8 cellular contexts compared by ENCODE assay signal in the genomic region with DNA sequence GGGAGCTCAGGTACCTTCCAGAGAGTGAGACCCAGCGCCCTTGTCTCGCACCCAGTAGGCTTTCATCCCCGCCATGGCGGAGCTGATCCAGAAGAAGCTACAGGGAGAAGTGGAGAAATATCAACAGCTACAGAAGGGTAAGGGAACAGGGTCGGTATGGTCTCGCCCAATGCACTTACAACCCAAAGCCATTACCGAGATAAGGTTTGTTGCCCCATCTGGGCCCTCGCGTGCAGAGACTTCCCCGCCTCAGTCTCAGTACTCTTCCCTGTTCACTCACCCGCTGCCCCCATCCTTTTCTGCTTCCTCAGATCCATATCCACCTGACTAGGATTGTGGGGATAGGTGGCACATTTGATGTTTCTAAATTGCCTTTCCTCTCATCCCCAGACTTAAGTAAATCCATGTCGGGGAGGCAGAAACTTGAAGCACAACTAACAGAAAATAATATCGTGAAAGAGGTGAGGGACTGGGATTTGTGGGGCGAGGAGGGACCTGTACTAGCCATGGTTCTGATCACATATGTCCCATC. TPM values are rescaled to one million over a fixed set of nuclear protein-coding genes. Genes with fewer than 3 reads are reported as not detected.
DNase-seq lines count a peak whose midpoint lies in the region; TF ChIP-seq lines count a peak whose summit lies in the region.

No MANE protein-coding gene starts in this region.

- H4K20me1 ChIP-seq in MM.1S (ENCODE audit: insufficient read depth, low read length) (no peaks in the 10 kb centered on the region), neural cell (ENCODE audit: insufficient read depth) (no peaks in the 10 kb centered on the region)

- H3K9me3 ChIP-seq in MM.1S (replicated peaks; ENCODE audit: insufficient read depth, low read length) (no peaks in the 10 kb centered on the region), ectodermal cell (ENCODE audit: control insufficient read depth, low read length) (no peaks in the 10 kb centered on the region), neural cell (ENCODE audit: low read length) (no peaks in the 10 kb centered on the region)

- H2AFZ ChIP-seq in MM.1S (ENCODE audit: low read length), result peak overlapping the region; percentile 95
- H2AFZ ChIP-seq in neural cell (ENCODE audit: low read depth, low read length), result peak overlapping the region; percentile 62

- H3K27ac ChIP-seq in MM.1S (ENCODE audit: low read length) (peak overlapping the region; percentile 16; the same call in 1 of the 2 replicates), ectodermal cell (ENCODE audit: insufficient read depth, low read depth, low read length, poor library complexity, severe bottlenecking) (no peak overlapping the region), neural cell (ENCODE audit: low read length) (peak overlapping the region; percentile 38)

- peak; percentile 50 for DNase-seq in DMS 273 (lab: John Stamatoyannopoulos, UW; ENCODE audit: unreplicated experiment)
- no peak for DNase-seq in DMS 273 treated with DMSO at 0.1 percent for 48 hours (lab: John Stamatoyannopoulos, UW)
- DNase-seq in MM.1S, result no peak
- DNase-seq in NCI-H1417 treated with DMSO at 0.1 percent for 48 hours (lab: John Stamatoyannopoulos, UW), result no peak
- DNase-seq in SKM-1 treated with dmso at 0.1 percent for 144 hours (lab: John Stamatoyannopoulos, UW; ENCODE audit: unreplicated experiment), result no peak
- no peak for DNase-seq in ureter (ENCODE audit: low spot score)

- TF ChIP-seq CTCF in MM.1S (IDR thresholded peaks at IDR 0.05; ENCODE audit: low read length) (no peak), neural cell (IDR thresholded peaks at IDR 0.05; ENCODE audit: poor library complexity, severe bottlenecking) (no peak)

- H3K9ac ChIP-seq in MM.1S (ENCODE audit: low read length) (peak overlapping the region; percentile 91), neural cell (ENCODE audit: low read length) (peak overlapping the region; percentile 73)

- H3F3A ChIP-seq in MM.1S (ENCODE audit: insufficient read depth, low read length), result no peaks in the 10 kb centered on the region; the same call in 1 of the 2 replicates
- no peaks in the 10 kb centered on the region for H3F3A ChIP-seq in neural cell (ENCODE audit: insufficient read depth, low read length, poor library complexity, severe bottlenecking)

- 6 to 7% methylated on average over 14 of the region's 14 CpGs for WGBS in ectodermal cell, 2 experiments

- H3K4me3 ChIP-seq in MM.1S (ENCODE audit: low read length) (peak overlapping the region; percentile 99), ectodermal cell (ENCODE audit: insufficient read depth, low read depth, low read length) (peak overlapping the region; percentile 85), neural cell (ENCODE audit: low read length) (peak overlapping the region; percentile 82)

- no peaks in the 10 kb centered on the region for H3K9me2 ChIP-seq in MM.1S (replicated peaks; ENCODE audit: insufficient read depth, low read length)
- no peaks in the 10 kb centered on the region for H3K9me2 ChIP-seq in neural cell (ENCODE audit: insufficient read depth, low read length)

- H3K27me3 ChIP-seq in MM.1S (replicated peaks; ENCODE audit: insufficient read depth, low read length) (no peaks in the 10 kb centered on the region), ectodermal cell (ENCODE audit: control insufficient read depth, insufficient read depth, low read length, poor library complexity, severe bottlenecking) (no peaks in the 10 kb centered on the region), neural cell (ENCODE audit: insufficient read depth, low read depth, low read length) (no peaks in the 10 kb centered on the region)

- H3K36me3 ChIP-seq in MM.1S (replicated peaks; ENCODE audit: insufficient read depth, low read length), result 0 out of 2 replicates have a peak, but pooled peaks cover 6% of the 10 kb centered on the region
- peaks cover 23% of the 10 kb centered on the region for H3K36me3 ChIP-seq in ectodermal cell (ENCODE audit: control insufficient read depth, insufficient read depth, low read length)
- no peaks in the 10 kb centered on the region for H3K36me3 ChIP-seq in neural cell (ENCODE audit: insufficient read depth, low read length)

- H3K4me1 ChIP-seq in MM.1S (ENCODE audit: low read length) (peaks cover 20% of the 10 kb centered on the region; the same call in 1 of the 2 replicates), ectodermal cell (ENCODE audit: control insufficient read depth, insufficient read depth, low read length) (peaks cover 9% of the 10 kb centered on the region)

- H3K4me2 ChIP-seq in MM.1S (ENCODE audit: low read depth, low read length) (peak overlapping the region; percentile 89), neural cell (ENCODE audit: low read length) (peak overlapping the region; percentile 91)

- no peak for TF ChIP-seq RAD21 in neural cell (conservative IDR thresholded peaks at IDR 0.05)

- peaks cover 52% of the 10 kb centered on the region for H3K79me2 ChIP-seq in MM.1S (ENCODE audit: low read length)
- peaks cover 11% of the 10 kb centered on the region for H3K79me2 ChIP-seq in neural cell (replicated peaks; ENCODE audit: insufficient read depth, low read length)

- no peak for TF ChIP-seq EP300 in neural cell (conservative IDR thresholded peaks at IDR 0.05; ENCODE audit: poor library complexity, severe bottlenecking)

TF ChIP-seq in neural cell, 6 proteins besides CTCF, POLR2A, EP300 and RAD21:
- TF ChIP-seq, protein P1, sequence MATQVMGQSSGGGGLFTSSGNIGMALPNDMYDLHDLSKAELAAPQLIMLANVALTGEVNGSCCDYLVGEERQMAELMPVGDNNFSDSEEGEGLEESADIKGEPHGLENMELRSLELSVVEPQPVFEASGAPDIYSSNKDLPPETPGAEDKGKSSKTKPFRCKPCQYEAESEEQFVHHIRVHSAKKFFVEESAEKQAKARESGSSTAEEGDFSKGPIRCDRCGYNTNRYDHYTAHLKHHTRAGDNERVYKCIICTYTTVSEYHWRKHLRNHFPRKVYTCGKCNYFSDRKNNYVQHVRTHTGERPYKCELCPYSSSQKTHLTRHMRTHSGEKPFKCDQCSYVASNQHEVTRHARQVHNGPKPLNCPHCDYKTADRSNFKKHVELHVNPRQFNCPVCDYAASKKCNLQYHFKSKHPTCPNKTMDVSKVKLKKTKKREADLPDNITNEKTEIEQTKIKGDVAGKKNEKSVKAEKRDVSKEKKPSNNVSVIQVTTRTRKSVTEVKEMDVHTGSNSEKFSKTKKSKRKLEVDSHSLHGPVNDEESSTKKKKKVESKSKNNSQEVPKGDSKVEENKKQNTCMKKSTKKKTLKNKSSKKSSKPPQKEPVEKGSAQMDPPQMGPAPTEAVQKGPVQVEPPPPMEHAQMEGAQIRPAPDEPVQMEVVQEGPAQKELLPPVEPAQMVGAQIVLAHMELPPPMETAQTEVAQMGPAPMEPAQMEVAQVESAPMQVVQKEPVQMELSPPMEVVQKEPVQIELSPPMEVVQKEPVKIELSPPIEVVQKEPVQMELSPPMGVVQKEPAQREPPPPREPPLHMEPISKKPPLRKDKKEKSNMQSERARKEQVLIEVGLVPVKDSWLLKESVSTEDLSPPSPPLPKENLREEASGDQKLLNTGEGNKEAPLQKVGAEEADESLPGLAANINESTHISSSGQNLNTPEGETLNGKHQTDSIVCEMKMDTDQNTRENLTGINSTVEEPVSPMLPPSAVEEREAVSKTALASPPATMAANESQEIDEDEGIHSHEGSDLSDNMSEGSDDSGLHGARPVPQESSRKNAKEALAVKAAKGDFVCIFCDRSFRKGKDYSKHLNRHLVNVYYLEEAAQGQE (IDR thresholded peaks at IDR 0.05; ENCODE audit: borderline replicate concordance), result no peak
- no peak for TF ChIP-seq POLR2AphosphoS5 (IDR thresholded peaks at IDR 0.05)
- TF ChIP-seq TAF1 (IDR thresholded peaks at IDR 0.05; ENCODE audit: low read depth), result no peak
- TF ChIP-seq EZH2 (IDR thresholded peaks at IDR 0.05; ENCODE audit: borderline replicate concordance, insufficient read depth, low read length, poor library complexity, severe bottlenecking), result no peak
- no peak for TF ChIP-seq MXI1 (conservative IDR thresholded peaks at IDR 0.05; ENCODE audit: poor library complexity, severe bottlenecking)
- no peak for TF ChIP-seq SMC3 (conservative IDR thresholded peaks at IDR 0.05; ENCODE audit: poor library complexity)

RNA-seq across cellular contexts. Expression of a gene that starts 0.4 kb away (rescaled TPM):
- 73.2 TPM for polyA plus RNA-seq in ectodermal cell (2013, experiment 1 of 4)
- polyA plus RNA-seq in ectodermal cell (2013, experiment 2 of 4), result 69.5 TPM
- 80.8 TPM for polyA plus RNA-seq in ectodermal cell (2013, experiment 3 of 4)
- 88.7 TPM for polyA plus RNA-seq in ectodermal cell (2013, experiment 4 of 4)
- 97.8 and 109 TPM in 2 replicates for polyA plus RNA-seq in neural cell
- 21.2 and 23.4 TPM in 2 replicates for polyA minus RNA-seq in neural cell
- total RNA-seq in ureter, result 49.9 TPM

RNA-seq across cellular contexts. Expression of a gene that starts 0.8 kb away (rescaled TPM):
- polyA plus RNA-seq in ectodermal cell (2013, experiment 1 of 4), result 60.2 TPM
- polyA plus RNA-seq in ectodermal cell (2013, experiment 2 of 4), result 61.4 TPM
- 40.2 TPM for polyA plus RNA-seq in ectodermal cell (2013, experiment 3 of 4)
- 50.6 TPM for polyA plus RNA-seq in ectodermal cell (2013, experiment 4 of 4)
- 62.5 and 73.2 TPM in 2 replicates for polyA plus RNA-seq in neural cell
- 33.2 and 38.2 TPM in 2 replicates for polyA minus RNA-seq in neural cell
- total RNA-seq in ureter, result 53.8 TPM

RNA-seq across cellular contexts. Expression of a gene that starts 8.9 kb away (rescaled TPM):
- polyA plus RNA-seq in ectodermal cell (2013, experiment 1 of 4), result 67.4 TPM
- polyA plus RNA-seq in ectodermal cell (2013, experiment 2 of 4), result 69.1 TPM
- 52.0 TPM for polyA plus RNA-seq in ectodermal cell (2013, experiment 3 of 4)
- polyA plus RNA-seq in ectodermal cell (2013, experiment 4 of 4), result 65.9 TPM
- polyA plus RNA-seq in neural cell, result 120 and 141 TPM in 2 replicates
- 39.7 and 41.6 TPM in 2 replicates for polyA minus RNA-seq in neural cell
- 163 TPM for total RNA-seq in ureter

RNA-seq across cellular contexts. Expression of a gene that starts 12.9 kb away (rescaled TPM):
- 1.3 TPM for polyA plus RNA-seq in ectodermal cell (2013, experiment 1 of 4)
- polyA plus RNA-seq in ectodermal cell (2013, experiment 2 of 4), result 2.3 TPM
- 1.7 TPM for polyA plus RNA-seq in ectodermal cell (2013, experiment 3 of 4)
- polyA plus RNA-seq in ectodermal cell (2013, experiment 4 of 4), result 2.5 TPM
- polyA plus RNA-seq in neural cell, result 2.5 and 7.0 TPM in 2 replicates
- polyA minus RNA-seq in neural cell, result 10.7 and 16.1 TPM in 2 replicates
- 20.2 TPM for total RNA-seq in ureter

RNA-seq across cellular contexts. Expression of a gene that starts 18.0 kb away (rescaled TPM):
- polyA plus RNA-seq in ectodermal cell (2013, experiment 1 of 4), result 3,794 TPM
- polyA plus RNA-seq in ectodermal cell (2013, experiment 2 of 4), result 3,592 TPM
- 3,922 TPM for polyA plus RNA-seq in ectodermal cell (2013, experiment 3 of 4)
- polyA plus RNA-seq in ectodermal cell (2013, experiment 4 of 4), result 4,303 TPM
- 1,894 and 2,078 TPM in 2 replicates for polyA plus RNA-seq in neural cell
- 678 and 701 TPM in 2 replicates for polyA minus RNA-seq in neural cell
- total RNA-seq in ureter, result 3,074 TPM
